8 cellular contexts compared by ENCODE assay signal in genomic region chr10:21533577-21534475, GRCh38. TPM values are rescaled to one million over a fixed set of nuclear protein-coding genes. Genes with fewer than 3 reads are reported as not detected.
DNase-seq lines count a peak whose midpoint lies in the region; ATAC-seq and TF ChIP-seq lines count a peak whose summit lies in the region.

Gene MLLT10 (plus strand): TSS chr10:21534232. CDS start chr10:21534645, 413 bp downstream.

- peak within 1 kb of the TSS; percentile 72 for H2AK5ac ChIP-seq in neuronal stem cell (ENCODE audit: low read depth, low read length)

- H3K79me2 ChIP-seq in GM23338 (replicated peaks; ENCODE audit: insufficient read depth) = peaks cover 41% of the 10 kb centered on the region
- H3K79me2 ChIP-seq in Loucy (ENCODE audit: insufficient read depth, low read length) = peaks cover 52% of the 10 kb centered on the region

- no peak; a peak in 1 of 4 replicates for TF ChIP-seq CTCF in GM23338 (conservative IDR thresholded peaks at IDR 0.05; ENCODE audit: low read depth in 2 of 2)
- no peak; the same call in 1 of the 2 replicates for TF ChIP-seq CTCF in Loucy (conservative IDR thresholded peaks at IDR 0.05; ENCODE audit: low read length)
- TF ChIP-seq CTCF in foreskin keratinocyte (conservative IDR thresholded peaks at IDR 0.05) = peak; percentile 26
- no peak for TF ChIP-seq CTCF in subcutaneous adipose tissue (IDR thresholded peaks at IDR 0.05; ENCODE audit: low read depth)

- H3K23ac ChIP-seq in neuronal stem cell (ENCODE audit: low read depth, low read length, poor library complexity) = peak within 1 kb of the TSS; percentile 73

- H2BK12ac ChIP-seq in neuronal stem cell (ENCODE audit: low read length) = peak within 1 kb of the TSS; percentile 73

- H3K27me3 ChIP-seq in GM23338 (ENCODE audit: insufficient read depth) (no peaks in the 10 kb centered on the region), Loucy (ENCODE audit: insufficient read depth, low read length, poor library complexity, severe bottlenecking) (no peaks in the 10 kb centered on the region), foreskin keratinocyte (no peaks in the 10 kb centered on the region), neuronal stem cell (ENCODE audit: control insufficient read depth in 3 of 3, insufficient read depth in 3 of 3, low read depth in 1 of 3, low read length in 3 of 3) (no peaks in the 10 kb centered on the region)

- peaks cover 12% of the 10 kb centered on the region for H3K27me3 Mint-ChIP-seq in GM23338 (ENCODE audit: insufficient read depth, low read depth, poor library complexity)

- H3K4me1 Mint-ChIP-seq in GM23338 = peaks cover 32% of the 10 kb centered on the region

- H3K4me2 ChIP-seq in GM23338 = peak within 1 kb of the TSS; percentile 92
- peak within 1 kb of the TSS; percentile 95 for H3K4me2 ChIP-seq in Loucy (ENCODE audit: low read depth, low read length, poor library complexity, severe bottlenecking)
- H3K4me2 ChIP-seq in neuronal stem cell (ENCODE audit: insufficient read depth, low read length, poor library complexity, severe bottlenecking) = peak within 1 kb of the TSS; percentile 89

- no peaks in the 10 kb centered on the region for H3K9me3 Mint-ChIP-seq in GM23338

- DNase-seq in ELR (ENCODE audit: low read depth) (peak; percentile 95), GM23338 (ENCODE audit: low spot score) (peak; percentile 97), SIG-M5 treated with dmso at 0.1 percent for 504 hours (lab: John Stamatoyannopoulos, UW; ENCODE audit: unreplicated experiment) (peak; percentile 86), foreskin keratinocyte (peak; percentile 72 to 81), neuronal stem cell (ENCODE audit: low spot score) (peak; percentile 95)
- DNase-seq in activated gamma-delta T cell treated with anti-CD3 and anti-CD28 coated beads, Interleukin-2, amount 50 U/mL, for 16 hours (ENCODE audit: low read depth) = peak; percentile 83

- 0 out of 2 replicates have a peak, but pooled peaks cover 7% of the 10 kb centered on the region for H3F3A ChIP-seq in GM23338 (replicated peaks; ENCODE audit: low read depth)
- H3F3A ChIP-seq in Loucy (ENCODE audit: low read depth) = peaks cover 13% of the 10 kb centered on the region; the same call in 1 of the 2 replicates

- peak within 1 kb of the TSS; percentile 96 for H3K9ac ChIP-seq in Loucy (ENCODE audit: low read depth, low read length, poor library complexity, severe bottlenecking)
- H3K9ac ChIP-seq in neuronal stem cell (ENCODE audit: low read depth, low read length, poor library complexity) = peak within 1 kb of the TSS; percentile 93

- H2BK120ac ChIP-seq in neuronal stem cell (ENCODE audit: low read depth, low read length) = peak within 1 kb of the TSS; percentile 31

- H3K9me3 ChIP-seq in Loucy (ENCODE audit: insufficient read depth, low read depth, low read length) = no peaks in the 10 kb centered on the region
- H3K9me3 ChIP-seq in neuronal stem cell (replicated peaks in 1 of 2; ENCODE audit: control insufficient read depth in 2 of 2, insufficient read depth in 1 of 2, low read depth in 1 of 2, low read length in 2 of 2) = no peaks in the 10 kb centered on the region

- ATAC-seq in GM23338 (peak; percentile 86), foreskin keratinocyte (peak; percentile 84)

- H2BK15ac ChIP-seq in neuronal stem cell (ENCODE audit: low read length) = peak within 1 kb of the TSS; percentile 33

- WGBS in neuronal stem cell (ENCODE audit: extremely low coverage in 2 of 2, insufficient read length in 2 of 2, insufficient replicate concordance in 1 of 2), 2 donors = no CpG with 5 or more reads among the region's 81 CpGs

- no peak within 1 kb of the TSS for H4K91ac ChIP-seq in neuronal stem cell (ENCODE audit: low read depth, low read length, poor library complexity)

- H2AFZ ChIP-seq in GM23338 (peak within 1 kb of the TSS; percentile 40; the same call in 1 of the 2 replicates), Loucy (ENCODE audit: low read length) (peak within 1 kb of the TSS; percentile 49), neuronal stem cell (ENCODE audit: low read length) (peak within 1 kb of the TSS; percentile 82)

- no peak within 1 kb of the TSS for H3K4ac ChIP-seq in neuronal stem cell (ENCODE audit: low read length)

- H3K36me3 ChIP-seq in GM23338 (ENCODE audit: insufficient read depth) (peaks cover 8% of the 10 kb centered on the region; the same call in 1 of the 2 replicates), Loucy (ENCODE audit: insufficient read depth, low read length) (peaks cover 4% of the 10 kb centered on the region), neuronal stem cell (replicated peaks in 1 of 2; ENCODE audit: control insufficient read depth in 2 of 2, insufficient read depth in 2 of 2, low read length in 2 of 2) (peaks cover 2 to 30% of the 10 kb centered on the region in 2 donors)

- H3K27ac Mint-ChIP-seq in GM23338 = peak within 1 kb of the TSS; percentile 99

- H3K4me3 ChIP-seq in GM23338 (peak within 1 kb of the TSS; percentile 75), Loucy (ENCODE audit: low read length, poor library complexity, severe bottlenecking) (peak within 1 kb of the TSS; percentile 85), neuronal stem cell (ENCODE audit: low read length in 2 of 2) (peak within 1 kb of the TSS; percentile 87 to 95)

- peak within 1 kb of the TSS; percentile 82 for H3K14ac ChIP-seq in neuronal stem cell (ENCODE audit: low read length)

- H3K9me2 ChIP-seq in GM23338 (ENCODE audit: insufficient read depth) (no peaks in the 10 kb centered on the region), Loucy (replicated peaks; ENCODE audit: low read depth, low read length) (no peaks in the 10 kb centered on the region)

- peaks cover 10% of the 10 kb centered on the region for H4K20me1 ChIP-seq in GM23338 (replicated peaks; ENCODE audit: insufficient read depth)
- peaks cover 27% of the 10 kb centered on the region for H4K20me1 ChIP-seq in Loucy (ENCODE audit: insufficient read depth, low read length, poor library complexity, severe bottlenecking)

- H3K4me1 ChIP-seq in GM23338 (ENCODE audit: insufficient read depth) = peaks cover 47% of the 10 kb centered on the region
- peaks cover 51% of the 10 kb centered on the region for H3K4me1 ChIP-seq in Loucy (ENCODE audit: insufficient read depth, low read length, poor library complexity, severe bottlenecking)
- H3K4me1 ChIP-seq in foreskin keratinocyte = peaks cover 16% of the 10 kb centered on the region
- peaks cover 3 to 33% of the 10 kb centered on the region in 2 donors for H3K4me1 ChIP-seq in neuronal stem cell (ENCODE audit: control insufficient read depth in 2 of 2, insufficient read depth in 1 of 2, low read depth in 1 of 2, low read length in 2 of 2)

- peak within 1 kb of the TSS; percentile 75 for H2BK5ac ChIP-seq in neuronal stem cell (ENCODE audit: low read length)

- H3K4me3 Mint-ChIP-seq in GM23338 = peak within 1 kb of the TSS; percentile 86

- peaks cover 28% of the 10 kb centered on the region for H3K36me3 Mint-ChIP-seq in GM23338 (ENCODE audit: low read depth)

- H3K79me1 ChIP-seq in neuronal stem cell (ENCODE audit: low read depth, low read length) = peaks cover 7% of the 10 kb centered on the region

- H4K8ac ChIP-seq in neuronal stem cell (ENCODE audit: low read depth, low read length) = no peak within 1 kb of the TSS

- H3K18ac ChIP-seq in neuronal stem cell (ENCODE audit: low read length) = peak within 1 kb of the TSS; percentile 96

- H3K27ac ChIP-seq in GM23338 (ENCODE audit: low read depth) (peak within 1 kb of the TSS; percentile 97), foreskin keratinocyte (peak within 1 kb of the TSS; percentile 89), neuronal stem cell (replicated peaks; ENCODE audit: low read length) (peak within 1 kb of the TSS; percentile 95)

TF ChIP-seq in GM23338, 12 proteins besides CTCF, POLR2A, EP300 and RAD21:
- TF ChIP-seq POLR2AphosphoS5 (IDR thresholded peaks at IDR 0.05; ENCODE audit: low read depth) (peak; percentile 69), CREB1 (CRISPR knock-in tag; IDR thresholded peaks at IDR 0.05; ENCODE audit: low read depth) (peak; percentile 37), ZNF114 (CRISPR knock-in tag; IDR thresholded peaks at IDR 0.05) (no peak), EZH2 (IDR thresholded peaks at IDR 0.05; ENCODE audit: low read depth, unreplicated experiment) (no peak)
- TF ChIP-seq, protein P1, sequence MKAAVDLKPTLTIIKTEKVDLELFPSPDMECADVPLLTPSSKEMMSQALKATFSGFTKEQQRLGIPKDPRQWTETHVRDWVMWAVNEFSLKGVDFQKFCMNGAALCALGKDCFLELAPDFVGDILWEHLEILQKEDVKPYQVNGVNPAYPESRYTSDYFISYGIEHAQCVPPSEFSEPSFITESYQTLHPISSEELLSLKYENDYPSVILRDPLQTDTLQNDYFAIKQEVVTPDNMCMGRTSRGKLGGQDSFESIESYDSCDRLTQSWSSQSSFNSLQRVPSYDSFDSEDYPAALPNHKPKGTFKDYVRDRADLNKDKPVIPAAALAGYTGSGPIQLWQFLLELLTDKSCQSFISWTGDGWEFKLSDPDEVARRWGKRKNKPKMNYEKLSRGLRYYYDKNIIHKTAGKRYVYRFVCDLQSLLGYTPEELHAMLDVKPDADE (IDR thresholded peaks at IDR 0.05) = no peak; the same call in 1 of the 2 replicates
TF ChIP-seq in GM23338: peak in this region for 2.

RNA-seq across cellular contexts. Expression of gene MLLT10, which starts in this region (rescaled TPM):
- total RNA-seq in GM23338 (2014; rRNA removed; shearing (Covaris generic)) = 54.1 and 55.4 TPM in 2 replicates
- polyA plus RNA-seq in GM23338 (2016; fragmentation: Nextera tagmentation; extraction: Ambion mirVana) = 26.1 and 28.8 TPM in 2 replicates
- total RNA-seq in foreskin keratinocyte = 32.6 and 35.2 TPM in 2 replicates
- 10.6 and 13.1 TPM in 2 replicates for polyA plus RNA-seq in foreskin keratinocyte
- polyA plus RNA-seq in neuronal stem cell (2013, experiment 1 of 2) = 43.4 TPM
- 44.9 TPM for polyA plus RNA-seq in neuronal stem cell (2013, experiment 2 of 2)
- 10 to 100 TPM; 40.1 to 57.8 (median 47.5) TPM for total RNA-seq in subcutaneous adipose tissue

Comparison
In these comparisons a context has a peak if more than half of its experiments do, and no peak if none do; other contexts are left out.
1. Peak in every context shown above with its lines: DNase-seq, ATAC-seq, H3K4me3 ChIP-seq and H3K27ac ChIP-seq.